In the genomic region with DNA sequence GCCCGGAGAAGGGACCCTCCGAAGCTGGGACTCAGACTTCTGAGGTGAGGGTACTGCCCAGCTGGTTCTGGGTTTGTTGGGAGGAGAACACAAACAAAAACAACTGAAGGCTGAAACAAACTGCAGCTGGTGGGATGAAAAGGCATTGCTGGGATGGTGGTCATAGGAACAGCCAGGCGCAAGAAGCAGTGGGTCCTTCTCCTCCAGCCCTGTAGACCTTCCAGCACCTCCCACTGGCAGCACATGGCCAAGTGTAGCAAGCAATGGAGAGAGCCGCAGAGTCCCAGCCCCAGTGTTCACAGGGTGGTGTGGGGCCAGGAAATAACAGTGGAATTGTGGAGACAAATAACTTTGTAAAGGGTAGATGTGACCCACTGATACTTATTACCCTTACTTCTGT, we compare ENCODE assay signal across 19 cellular contexts. TPM values are rescaled to one million over a fixed set of nuclear protein-coding genes. Genes with fewer than 3 reads are reported as not detected.
DNase-seq lines count a peak whose midpoint lies in the region; ATAC-seq and TF ChIP-seq lines count a peak whose summit lies in the region.
"Had no signal": no experiment of that assay in that cellular context is flagged by ENCODE, and none has a peak within 500 bp of the region (broad histone marks: within the 10 kb centered on the region; RNA-seq: fewer than 3 reads in every experiment).

No MANE protein-coding gene starts in this region.

- H3K4me2 ChIP-seq in GM23338 = no peak overlapping the region

- H3K36me3 ChIP-seq in GM23338 (ENCODE audit: insufficient read depth) = no peaks in the 10 kb centered on the region
- H3K36me3 ChIP-seq: ovary, upper lobe of left lung had no signal

- no peaks in the 10 kb centered on the region for H3K79me2 ChIP-seq in GM23338 (replicated peaks; ENCODE audit: insufficient read depth)

- no peaks in the 10 kb centered on the region for H3K9me3 Mint-ChIP-seq in T-helper 2 cell treated with Interferon-gamma antibody and Interleukin-4, amounts not matched to agents 5 μg/mL and 100 μg/mL, for 36 hours
- H3K9me3 Mint-ChIP-seq in GM23338 (no peaks in the 10 kb centered on the region), immature natural killer cell (no peaks in the 10 kb centered on the region)
- no peaks in the 10 kb centered on the region for H3K9me3 Mint-ChIP-seq in activated CD4-positive, alpha-beta memory T cell treated with anti-CD3 and anti-CD28 coated beads, Interleukin-2, amount 10 ng/mL, durations not matched to agents 7 days and 5 days

- H3K4me3 Mint-ChIP-seq in T-helper 2 cell treated with Interferon-gamma antibody and Interleukin-4, amounts not matched to agents 5 μg/mL and 100 μg/mL, for 36 hours = peak overlapping the region; percentile 74
- H3K4me3 Mint-ChIP-seq in GM23338 = no peak overlapping the region
- H3K4me3 Mint-ChIP-seq in activated CD4-positive, alpha-beta memory T cell treated with anti-CD3 and anti-CD28 coated beads, Interleukin-2, amount 10 ng/mL, durations not matched to agents 7 days and 5 days = no peak overlapping the region
- peak overlapping the region in 1 of 5 donors; percentile 68 for H3K4me3 Mint-ChIP-seq in immature natural killer cell

- TF ChIP-seq CTCF in GM23338 (conservative IDR thresholded peaks at IDR 0.05; ENCODE audit: low read depth in 2 of 2) = peak in 1 of 2 experiments; percentile 54; a peak in 3 of 4 replicates

- DNase-seq in T-helper 2 cell treated with Interferon-gamma antibody and Interleukin-4, amounts not matched to agents 5 μg/mL and 100 μg/mL, for 36 hours (ENCODE audit: low spot score) = no peak
- DNase-seq in T-helper 2 cell (no peak), GM23338 (ENCODE audit: low spot score) (no peak), immature natural killer cell (no peak), GM19238 (ENCODE audit: insufficient read length, low spot score) (no peak), NCI-H2081 (lab: John Stamatoyannopoulos, UW) (no peak)
- no peak for DNase-seq in activated CD4-positive, alpha-beta memory T cell treated with anti-CD3 and anti-CD28 coated beads, Interleukin-2, amount 10 ng/mL, durations not matched to agents 7 days and 5 days
- DNase-seq: activated CD8-positive, alpha-beta memory T cell treated with anti-CD3 and anti-CD28 coated beads for 24 hours; central memory CD4-positive, alpha-beta T cell; hippocampal formation; Kasumi-1; mucosa of descending colon; NCI-H1417 treated with DMSO at 0.1 percent for 48 hours; ovary; SHP77 treated with DMSO at 0.1 percent for 48 hours; stimulated activated CD4-positive, alpha-beta T cell treated with anti-CD3 and anti-CD28 coated beads, Interleukin-4, amount 100 ng/mL, for 24 hours; upper lobe of left lung had no signal

- peaks cover 12% of the 10 kb centered on the region; the same call in 1 of the 2 replicates for H3K4me1 ChIP-seq in GM23338 (ENCODE audit: insufficient read depth)
- H3K4me1 ChIP-seq: upper lobe of left lung had no signal

- ATAC-seq in GM23338 = peak; percentile 74
- ATAC-seq in activated CD4-positive, CD25-positive, alpha-beta regulatory T cell treated with anti-CD3 and anti-CD28 coated beads, Interleukin-2, amount 50 U/mL, for 24 hours = no peak
- ATAC-seq: mucosa of descending colon had no signal

- H3K4me3 ChIP-seq in GM23338 = no peak overlapping the region
- H3K4me3 ChIP-seq: mucosa of descending colon, ovary, upper lobe of left lung had no signal

- H3K9me2 ChIP-seq in GM23338 (ENCODE audit: insufficient read depth) = no peaks in the 10 kb centered on the region

- H3K4me1 Mint-ChIP-seq in T-helper 2 cell treated with Interferon-gamma antibody and Interleukin-4, amounts not matched to agents 5 μg/mL and 100 μg/mL, for 36 hours (ENCODE audit: low read depth) = peaks cover 58% of the 10 kb centered on the region
- H3K4me1 Mint-ChIP-seq in GM23338 = peaks cover 21% of the 10 kb centered on the region
- H3K4me1 Mint-ChIP-seq in activated CD4-positive, alpha-beta memory T cell treated with anti-CD3 and anti-CD28 coated beads, Interleukin-2, amount 10 ng/mL, durations not matched to agents 7 days and 5 days = peaks cover 85% of the 10 kb centered on the region
- peaks cover 52 to 59% of the 10 kb centered on the region in 2 donors for H3K4me1 Mint-ChIP-seq in immature natural killer cell

- POLR2A ChIA-PET in activated CD4-positive, alpha-beta memory T cell treated with anti-CD3 and anti-CD28 coated beads, Interleukin-2, amount 10 ng/mL, durations not matched to agents 7 days and 5 days (lab: Charles Lee) = interaction anchor here (0.9 to 21.2 kb wide), 8 partner anchors 9 to 77 kb away, joined by 3 to 1244 read pairs (median 6); a partner anchor contains a TSS

- H3K27me3 Mint-ChIP-seq in T-helper 2 cell treated with Interferon-gamma antibody and Interleukin-4, amounts not matched to agents 5 μg/mL and 100 μg/mL, for 36 hours (ENCODE audit: low read depth) = no peaks in the 10 kb centered on the region
- H3K27me3 Mint-ChIP-seq in GM23338 (ENCODE audit: insufficient read depth, low read depth, poor library complexity) (peaks cover 3% of the 10 kb centered on the region), immature natural killer cell (ENCODE audit: low read depth in 3 of 3) (no peaks in the 10 kb centered on the region)
- H3K27me3 Mint-ChIP-seq in activated CD4-positive, alpha-beta memory T cell treated with anti-CD3 and anti-CD28 coated beads, Interleukin-2, amount 10 ng/mL, durations not matched to agents 7 days and 5 days = no peaks in the 10 kb centered on the region

- no peak overlapping the region for H3K27ac ChIP-seq in GM23338 (ENCODE audit: low read depth)
- H3K27ac ChIP-seq: ovary, upper lobe of left lung had no signal

- no peaks in the 10 kb centered on the region; the same call in 1 of the 2 replicates for H3F3A ChIP-seq in GM23338 (replicated peaks; ENCODE audit: low read depth)

- peaks cover 32% of the 10 kb centered on the region for H3K36me3 Mint-ChIP-seq in T-helper 2 cell treated with Interferon-gamma antibody and Interleukin-4, amounts not matched to agents 5 μg/mL and 100 μg/mL, for 36 hours (ENCODE audit: low read depth)
- H3K36me3 Mint-ChIP-seq in GM23338 (ENCODE audit: low read depth) (no peaks in the 10 kb centered on the region), immature natural killer cell (no peaks in the 10 kb centered on the region)
- peaks cover 53% of the 10 kb centered on the region for H3K36me3 Mint-ChIP-seq in activated CD4-positive, alpha-beta memory T cell treated with anti-CD3 and anti-CD28 coated beads, Interleukin-2, amount 10 ng/mL, durations not matched to agents 7 days and 5 days (ENCODE audit: low read depth)

- H3K27me3 ChIP-seq in GM23338 (ENCODE audit: insufficient read depth) = no peaks in the 10 kb centered on the region
- H3K27me3 ChIP-seq: ovary, upper lobe of left lung had no signal

- CTCF ChIA-PET in activated CD4-positive, alpha-beta memory T cell treated with anti-CD3 and anti-CD28 coated beads, Interleukin-2, amount 10 ng/mL, durations not matched to agents 7 days and 5 days (lab: Charles Lee) = interaction anchor here (0.7 to 5.3 kb wide), 7 partner anchors 10 to 90 kb away, joined by 3 to 46 read pairs (median 5); a partner anchor contains a TSS

- no peaks in the 10 kb centered on the region for H4K20me1 ChIP-seq in GM23338 (replicated peaks; ENCODE audit: insufficient read depth)

- H3K27ac Mint-ChIP-seq in T-helper 2 cell treated with Interferon-gamma antibody and Interleukin-4, amounts not matched to agents 5 μg/mL and 100 μg/mL, for 36 hours = peak overlapping the region; percentile 93
- H3K27ac Mint-ChIP-seq in GM23338 (peak overlapping the region; percentile 9; the same call in 1 of the 2 replicates), immature natural killer cell (peak overlapping the region; percentile 59 to 90 (median 72))
- peak overlapping the region; percentile 96 for H3K27ac Mint-ChIP-seq in activated CD4-positive, alpha-beta memory T cell treated with anti-CD3 and anti-CD28 coated beads, Interleukin-2, amount 10 ng/mL, durations not matched to agents 7 days and 5 days

- no peak overlapping the region for H2AFZ ChIP-seq in GM23338

TF ChIP-seq in GM23338, 12 proteins besides CTCF, POLR2A, EP300 and RAD21:
- TF ChIP-seq EZH2 (IDR thresholded peaks at IDR 0.05; ENCODE audit: low read depth, unreplicated experiment) = no peak
- no peak for TF ChIP-seq JUNB (IDR thresholded peaks at IDR 0.05; ENCODE audit: unreplicated experiment)
- TF ChIP-seq, protein P1, sequence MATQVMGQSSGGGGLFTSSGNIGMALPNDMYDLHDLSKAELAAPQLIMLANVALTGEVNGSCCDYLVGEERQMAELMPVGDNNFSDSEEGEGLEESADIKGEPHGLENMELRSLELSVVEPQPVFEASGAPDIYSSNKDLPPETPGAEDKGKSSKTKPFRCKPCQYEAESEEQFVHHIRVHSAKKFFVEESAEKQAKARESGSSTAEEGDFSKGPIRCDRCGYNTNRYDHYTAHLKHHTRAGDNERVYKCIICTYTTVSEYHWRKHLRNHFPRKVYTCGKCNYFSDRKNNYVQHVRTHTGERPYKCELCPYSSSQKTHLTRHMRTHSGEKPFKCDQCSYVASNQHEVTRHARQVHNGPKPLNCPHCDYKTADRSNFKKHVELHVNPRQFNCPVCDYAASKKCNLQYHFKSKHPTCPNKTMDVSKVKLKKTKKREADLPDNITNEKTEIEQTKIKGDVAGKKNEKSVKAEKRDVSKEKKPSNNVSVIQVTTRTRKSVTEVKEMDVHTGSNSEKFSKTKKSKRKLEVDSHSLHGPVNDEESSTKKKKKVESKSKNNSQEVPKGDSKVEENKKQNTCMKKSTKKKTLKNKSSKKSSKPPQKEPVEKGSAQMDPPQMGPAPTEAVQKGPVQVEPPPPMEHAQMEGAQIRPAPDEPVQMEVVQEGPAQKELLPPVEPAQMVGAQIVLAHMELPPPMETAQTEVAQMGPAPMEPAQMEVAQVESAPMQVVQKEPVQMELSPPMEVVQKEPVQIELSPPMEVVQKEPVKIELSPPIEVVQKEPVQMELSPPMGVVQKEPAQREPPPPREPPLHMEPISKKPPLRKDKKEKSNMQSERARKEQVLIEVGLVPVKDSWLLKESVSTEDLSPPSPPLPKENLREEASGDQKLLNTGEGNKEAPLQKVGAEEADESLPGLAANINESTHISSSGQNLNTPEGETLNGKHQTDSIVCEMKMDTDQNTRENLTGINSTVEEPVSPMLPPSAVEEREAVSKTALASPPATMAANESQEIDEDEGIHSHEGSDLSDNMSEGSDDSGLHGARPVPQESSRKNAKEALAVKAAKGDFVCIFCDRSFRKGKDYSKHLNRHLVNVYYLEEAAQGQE (IDR thresholded peaks at IDR 0.05; ENCODE audit: unreplicated experiment) = no peak

RNA-seq across cellular contexts. Expression of a gene that starts 48.7 kb away (rescaled TPM):
- total RNA-seq in GM23338 (2014; rRNA removed; shearing (Covaris generic)) = 8.7 and 12.3 TPM in 2 replicates
- 2.3 and 2.8 TPM in 2 replicates for polyA plus RNA-seq in GM23338 (2016; fragmentation: Nextera tagmentation; extraction: Ambion mirVana)
- total RNA-seq in activated CD4-positive, alpha-beta memory T cell treated with anti-CD3 and anti-CD28 coated beads, Interleukin-2, amount 10 ng/mL, durations not matched to agents 7 days and 5 days = under 1 TPM; 0.13 to 0.15 TPM
- polyA plus RNA-seq in immature natural killer cell = not detected
- total RNA-seq: A172 had no signal

RNA-seq across cellular contexts. Expression of a gene that starts 50.6 kb away (rescaled TPM):
- total RNA-seq in GM23338 (2014; rRNA removed; shearing (Covaris generic)) = 11.7 and 13.8 TPM in 2 replicates
- polyA plus RNA-seq in GM23338 (2016; fragmentation: Nextera tagmentation; extraction: Ambion mirVana) (7.8 and 8.5 TPM in 2 replicates), immature natural killer cell (1 to 10 TPM in 2 of 3 donors, under 1 TPM in 1; 0.69 to 3.0 (median 1.2) TPM)
- total RNA-seq in activated CD4-positive, alpha-beta memory T cell treated with anti-CD3 and anti-CD28 coated beads, Interleukin-2, amount 10 ng/mL, durations not matched to agents 7 days and 5 days = 10 to 100 TPM; 79.8 to 83.9 TPM

Comparison
In these comparisons a context has a peak if more than half of its experiments do, and no peak if none do; other contexts are left out.
1. H3K27ac Mint-ChIP-seq: peak in every context shown above with its lines; median percentile 96 in activated CD4-positive, alpha-beta memory T cell treated with anti-CD3 and anti-CD28 coated beads, Interleukin-2, amount 10 ng/mL, durations not matched to agents 7 days and 5 days; 93 in T-helper 2 cell treated with Interferon-gamma antibody and Interleukin-4, amounts not matched to agents 5 μg/mL and 100 μg/mL, for 36 hours; 72 in immature natural killer cell; 9 in GM23338.